18 cellular contexts compared by ENCODE assay signal in the genomic region with DNA sequence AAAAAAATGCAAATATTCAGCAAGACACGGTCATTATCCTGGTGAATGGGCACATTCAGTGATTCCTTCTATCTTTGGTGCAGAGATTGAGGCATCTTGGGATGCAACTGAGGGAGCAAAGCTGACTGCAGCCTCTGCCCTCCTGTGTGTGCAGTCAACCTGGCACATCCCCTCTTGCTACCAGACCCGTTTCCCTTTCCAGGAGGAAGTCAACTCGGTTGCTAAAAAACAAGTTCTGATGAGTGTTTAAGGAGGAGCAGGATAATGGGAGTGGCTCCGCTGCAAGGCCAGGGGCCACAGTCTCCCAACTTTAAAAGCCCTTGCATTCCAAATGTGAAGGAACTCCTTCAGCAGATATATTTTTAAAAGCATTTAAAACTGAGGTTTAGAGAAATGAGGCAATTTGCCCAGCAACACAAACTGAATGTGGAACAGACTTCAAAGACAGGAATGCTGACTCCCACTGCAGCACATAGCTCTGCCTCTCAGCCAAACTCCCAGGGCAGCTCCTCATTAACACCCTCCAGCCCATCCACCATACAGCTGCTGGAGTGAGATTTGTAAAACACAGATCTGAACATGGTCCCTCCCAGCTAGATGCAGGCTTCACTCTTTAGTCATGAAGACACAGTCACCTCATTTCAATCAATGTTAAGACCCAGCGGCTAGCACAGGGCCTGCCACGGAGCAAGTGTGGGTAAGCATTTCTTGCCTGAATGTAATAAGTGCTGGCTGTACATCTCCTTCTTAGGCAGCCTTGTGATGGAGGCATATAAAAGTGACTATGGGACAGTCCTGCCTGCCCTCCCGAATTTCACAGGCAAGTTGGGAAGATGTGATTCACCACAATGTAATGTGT. TPM values are rescaled to one million over a fixed set of nuclear protein-coding genes. Genes with fewer than 3 reads are reported as not detected.
A peak's percentile ranks its signal among the peaks of the same experiment; 100 is the strongest.
DNase-seq lines count a peak whose midpoint lies in the region; ATAC-seq, FAIRE-seq and TF ChIP-seq lines count a peak whose summit lies in the region.
"Had no signal": no experiment of that assay in that cellular context is flagged by ENCODE, and none has a peak within 500 bp of the region (broad histone marks: within the 10 kb centered on the region; RNA-seq: fewer than 3 reads in every experiment).

No MANE protein-coding gene starts in this region.

- H3K9me3 ChIP-seq in mammary epithelial cell (replicated peaks; ENCODE audit: insufficient read depth, low read length): no peaks in the 10 kb centered on the region
- no peaks in the 10 kb centered on the region for H3K9me3 ChIP-seq in breast epithelium
- H3K9me3 ChIP-seq in lower lobe of right lung: no peaks in the 10 kb centered on the region

- H3K27ac ChIP-seq in mammary epithelial cell (ENCODE audit: insufficient read depth, low read depth, low read length): peak overlapping the region; percentile 46
- peak overlapping the region in 1 of 2 donors; percentile 13 for H3K27ac ChIP-seq in breast epithelium
- no peak overlapping the region for H3K27ac ChIP-seq in lower lobe of right lung

- no peaks in the 10 kb centered on the region for H4K20me1 ChIP-seq in mammary epithelial cell (ENCODE audit: insufficient read depth, low read length)

- peak; percentile 73 for FAIRE-seq in endometrium (lab: Jason Lieb, UNC)
- FAIRE-seq in urothelium cell line (lab: Jason Lieb, UNC): peak; percentile 50
- FAIRE-seq: islet of Langerhans, small intestine had no signal

- no TSS peak for BruUV-seq in mammary epithelial cell (replicated peaks; lab: Mats Ljungman, UMichigan)
- no TSS peak for BruUV-seq in Calu3 (replicated peaks; lab: Mats Ljungman, UMichigan)

- no peak overlapping the region for H3K9ac ChIP-seq in mammary epithelial cell (ENCODE audit: insufficient read depth, low read length)

- WGBS in mammary epithelial cell (ENCODE audit: low coverage, missing lambda C conversion rate): 13% methylated on average over 7 of the region's 7 CpGs

- peak; percentile 39 to 62 for ATAC-seq in lower lobe of right lung

- no peak for DNase-seq in mammary epithelial cell
- no peak for DNase-seq in breast epithelium (ENCODE audit: low spot score in 2 of 2)
- DNase-seq in lower lobe of right lung: no peak
- DNase-seq in urothelium cell line (ENCODE audit: low spot score): no peak
- DNase-seq in Calu3: no peak
- no peak for DNase-seq in DMS153 (lab: John Stamatoyannopoulos, UW)
- no peak for DNase-seq in NCI-H1417 (lab: John Stamatoyannopoulos, UW)
- DNase-seq: 8988T; activated naive CD4-positive, alpha-beta T cell treated with Interleukin-2 at 50 U/mL for 16 hours; DMS 273 treated with DMSO at 0.1 percent for 48 hours; KG1; NCI-H1694; NCI-H526 treated with DMSO at 0.1 percent for 48 hours; Right ventricle myocardium superior; small intestine had no signal

- peak overlapping the region; percentile 61 for H2AFZ ChIP-seq in mammary epithelial cell (ENCODE audit: low read depth, low read length)

- H3K27me3 ChIP-seq in mammary epithelial cell (ENCODE audit: insufficient read depth, low read length): no peaks in the 10 kb centered on the region
- H3K27me3 ChIP-seq in breast epithelium: no peaks in the 10 kb centered on the region
- no peaks in the 10 kb centered on the region for H3K27me3 ChIP-seq in lower lobe of right lung (ENCODE audit: low read depth)

- in situ Hi-C loops in mammary epithelial cell (cut with MboI; ENCODE audit: low sequenced_read_pairs in 2 of 2): no loop called here

- H3K4me3 ChIP-seq in mammary epithelial cell (replicated peaks in 1 of 3; ENCODE audit: insufficient read depth in 1 of 3, low read depth in 2 of 3, low read length in 3 of 3) (no peak overlapping the region), breast epithelium (no peak overlapping the region), lower lobe of right lung (no peak overlapping the region)

- no peak for TF ChIP-seq CTCF in mammary epithelial cell (conservative IDR thresholded peaks at IDR 0.05 in 1 of 2, IDR thresholded peaks at IDR 0.05 in 1 of 2; ENCODE audit: extremely low read depth in 1 of 2, insufficient read depth in 1 of 2, low read depth in 1 of 2, low read length in 2 of 2)
- TF ChIP-seq CTCF in breast epithelium (IDR thresholded peaks at IDR 0.05): no peak
- no peak for TF ChIP-seq CTCF in lower lobe of right lung (IDR thresholded peaks at IDR 0.05)
- no peak for TF ChIP-seq CTCF in Calu3 (IDR thresholded peaks at IDR 0.05; ENCODE audit: unreplicated experiment)

- H3K27me3 Mint-ChIP-seq in Calu3 (ENCODE audit: unreplicated experiment): no peaks in the 10 kb centered on the region

- H3K4me1 ChIP-seq in mammary epithelial cell (ENCODE audit: insufficient read depth, low read length) (peaks cover 63% of the 10 kb centered on the region), breast epithelium (no peaks in the 10 kb centered on the region), lower lobe of right lung (peaks cover 14% of the 10 kb centered on the region)

- dilution Hi-C loops in mammary epithelial cell (cut with HindIII; ENCODE audit: low sequenced_read_pairs): no loop called here

- intact Hi-C loops in mammary epithelial cell (cut with micrococcal nuclease) (no loop called here), breast epithelium (cut with DNase I; ENCODE audit: low total_unique reads) (no loop called here), lower lobe of right lung (cut with DNase I) (no loop called here), Calu3 (cut with micrococcal nuclease; ENCODE audit: unreplicated experiment) (no loop called here)

- peak overlapping the region; percentile 40 for H3K4me2 ChIP-seq in mammary epithelial cell (ENCODE audit: insufficient read depth, low read depth, low read length)

- TF ChIP-seq POLR2A in breast epithelium (IDR thresholded peaks at IDR 0.05): no peak

- H3K79me2 ChIP-seq in mammary epithelial cell (ENCODE audit: insufficient read depth, low read length): no peaks in the 10 kb centered on the region

- H3K36me3 ChIP-seq in mammary epithelial cell (ENCODE audit: insufficient read depth, low read length): no peaks in the 10 kb centered on the region
- no peaks in the 10 kb centered on the region for H3K36me3 ChIP-seq in breast epithelium
- H3K36me3 ChIP-seq in lower lobe of right lung: no peaks in the 10 kb centered on the region

- H3K27ac Mint-ChIP-seq in Calu3 (ENCODE audit: unreplicated experiment): no peak overlapping the region

- CTCF ChIA-PET in mammary epithelial cell (lab: Charles Lee; ENCODE audit: low non-redundant PET): no interaction called here
- CTCF ChIA-PET in Calu3 (lab: Charles Lee): no interaction called here

- H3K36me3 Mint-ChIP-seq in Calu3 (ENCODE audit: insufficient read depth, unreplicated experiment): no peaks in the 10 kb centered on the region

- H3K9me3 Mint-ChIP-seq in Calu3 (ENCODE audit: low read depth, unreplicated experiment): no peaks in the 10 kb centered on the region

- no peak overlapping the region for H3K4me3 Mint-ChIP-seq in Calu3 (ENCODE audit: low read depth, unreplicated experiment)

- H3K4me1 Mint-ChIP-seq in Calu3 (ENCODE audit: low read depth, unreplicated experiment): peaks cover 8% of the 10 kb centered on the region

RNA-seq across cellular contexts. Expression of gene VSNL1, which starts 54.3 kb away (rescaled TPM):
- total RNA-seq in mammary epithelial cell (10 to 100 TPM; 15.7 to 20.0 TPM), breast epithelium (1 to 10 TPM in 2 of 3 donors, under 1 TPM in 1; 0.80 to 6.9 (median 2.6) TPM), lower lobe of right lung (1.6 TPM), Calu3 (2022) (not detected in 2 replicates)
- polyA plus RNA-seq in mammary epithelial cell: 40.4 TPM
- 15.3 TPM for polyA minus RNA-seq in mammary epithelial cell
- total RNA-seq: activated CD8-positive, alpha-beta memory T cell treated with anti-CD3 and anti-CD28 coated beads for 36 hours had no signal
